23 cellular contexts compared by ENCODE assay signal in genomic region chr19:10321874-10322835, GRCh38. TPM values are rescaled to one million over a fixed set of nuclear protein-coding genes. Genes with fewer than 3 reads are reported as not detected.
DNase-seq lines count a peak whose midpoint lies in the region; ATAC-seq, FAIRE-seq and TF ChIP-seq lines count a peak whose summit lies in the region.
"Had no signal": no experiment of that assay in that cellular context is flagged by ENCODE, and none has a peak within 500 bp of the region (broad histone marks: within the 10 kb centered on the region; RNA-seq: fewer than 3 reads in every experiment).

No MANE protein-coding gene starts in this region.

- H3K79me2 ChIP-seq in K562 (ENCODE audit: control insufficient read depth, insufficient read depth, low read length): no peaks in the 10 kb centered on the region; the same call in 1 of the 3 replicates
- H3K79me2 ChIP-seq in mammary epithelial cell (ENCODE audit: insufficient read depth, low read length): peaks cover 5% of the 10 kb centered on the region

- ATAC-seq in K562: no peak; the same call in 2 of the 3 replicates
- ATAC-seq in naive thymus-derived CD8-positive, alpha-beta T cell: no peak
- ATAC-seq in GM21619 (IDR thresholded peaks at IDR 0.05; ENCODE audit: unreplicated experiment): no peak

- no peak overlapping the region for H3K4me2 ChIP-seq in K562 (ENCODE audit: insufficient read depth, low read length)
- H3K4me2 ChIP-seq in mammary epithelial cell (ENCODE audit: insufficient read depth, low read depth, low read length): no peak overlapping the region

- in situ Hi-C loops in K562 (cut with MboI): no loop called here
- in situ Hi-C loops in mammary epithelial cell (cut with MboI; ENCODE audit: low sequenced_read_pairs in 2 of 2): no loop called here

- H3K27me3 Mint-ChIP-seq in naive thymus-derived CD8-positive, alpha-beta T cell: no peaks in the 10 kb centered on the region
- H3K27me3 Mint-ChIP-seq: CD8-positive, alpha-beta memory T cell had no signal

- no peak overlapping the region; the same call in 2 of the 3 replicates for H3K27ac ChIP-seq in K562 (ENCODE audit: extremely low read depth, low read depth, low read length)
- no peak overlapping the region for H3K27ac ChIP-seq in mammary epithelial cell (ENCODE audit: insufficient read depth, low read depth, low read length)
- H3K27ac ChIP-seq: cardiac muscle cell, lower lobe of right lung, parathyroid adenoma, sigmoid colon, testis had no signal

- 90% methylated on average over 14 of the region's 19 CpGs for WGBS in K562 (ENCODE audit: insufficient coverage, low coverage, missing lambda C conversion rate)
- WGBS in mammary epithelial cell (ENCODE audit: low coverage, missing lambda C conversion rate): over 99% methylated on average over 12 of the region's 19 CpGs

- DNase-seq in AG08396 (ENCODE audit: low spot score) (peak; percentile 4), GM12892 (ENCODE audit: insufficient read length) (no peak), K562 (ENCODE audit: extremely low read depth in 1 of 4, low spot score in 3 of 4) (no peak), UCSD-AML1 (lab: John Stamatoyannopoulos, UW; ENCODE audit: unreplicated experiment) (no peak), mammary epithelial cell (no peak)
- DNase-seq in naive thymus-derived CD8-positive, alpha-beta T cell: no peak
- DNase-seq: activated CD4-positive, alpha-beta T cell treated with anti-CD3 and anti-CD28 coated beads, Interleukin-2, amount 50 U/mL, for 1 hour; activated CD8-positive, alpha-beta memory T cell treated with anti-CD3 and anti-CD28 coated beads, Interleukin-2, amount 50 U/mL, for 48 hours; activated effector memory CD4-positive, alpha-beta T cell treated with Interleukin-2 at 50 U/mL for 16 hours; amygdala; CD8-positive, alpha-beta memory T cell; DMS79; islet precursor cell; lower lobe of right lung; NCI-H1436; NCI-H2171; Right ventricle myocardium superior; sigmoid colon; testis had no signal

- peak overlapping the region in 1 of 2 experiments; percentile 78; a peak in 1 of 4 replicates for H3K9ac ChIP-seq in K562 (ENCODE audit: insufficient read depth in 1 of 2, low read depth in 2 of 2, low read length in 2 of 2)
- H3K9ac ChIP-seq in mammary epithelial cell (ENCODE audit: insufficient read depth, low read length): no peak overlapping the region
- H3K9ac ChIP-seq: parathyroid adenoma had no signal

- H3K9me3 Mint-ChIP-seq in naive thymus-derived CD8-positive, alpha-beta T cell: no peaks in the 10 kb centered on the region
- H3K9me3 Mint-ChIP-seq: CD8-positive, alpha-beta memory T cell had no signal

- H3K4me1 ChIP-seq in K562 (replicated peaks in 1 of 2; ENCODE audit: control insufficient read depth in 2 of 2, insufficient read depth in 2 of 2, low read length in 2 of 2) (peaks cover 0 to 43% of the 10 kb centered on the region in 2 experiments; a peak in 2 of 5 replicates), mammary epithelial cell (ENCODE audit: insufficient read depth, low read length) (no peaks in the 10 kb centered on the region)
- H3K4me1 ChIP-seq: lower lobe of right lung, parathyroid adenoma, sigmoid colon, testis had no signal

- TF ChIP-seq POLR2A in GM12892 (IDR thresholded peaks at IDR 0.05; ENCODE audit: low read depth, low read length) (peak; percentile 66; the same call in 1 of the 2 replicates), K562 (conservative IDR thresholded peaks at IDR 0.05) (peak; percentile 70)

- BruUV-seq in K562 (replicated peaks; lab: Mats Ljungman, UMichigan): no TSS peak
- no TSS peak for BruUV-seq in mammary epithelial cell (replicated peaks; lab: Mats Ljungman, UMichigan)

- CTCF ChIA-PET in K562 (lab: Yijun Ruan, JAX; ENCODE audit: low intra/inter-chr PET ratio): no interaction called here
- CTCF ChIA-PET in mammary epithelial cell (lab: Charles Lee; ENCODE audit: low non-redundant PET): interaction anchor here (0.6 kb wide), 1 partner anchor 12 kb away, joined by 26 read pairs; no protein-coding TSS in a partner anchor

- H3K4me1 Mint-ChIP-seq in naive thymus-derived CD8-positive, alpha-beta T cell: peaks cover 0 to 3% (median under 1%) of the 10 kb centered on the region in 4 donors

- FAIRE-seq in GM12892 (lab: Jason Lieb, UNC) (no peak), K562 (lab: Jason Lieb, UNC) (peak; percentile 32)
- FAIRE-seq: frontal cortex had no signal

- dilution Hi-C loops in mammary epithelial cell (cut with HindIII; ENCODE audit: low sequenced_read_pairs): no loop called here

- no peak overlapping the region for H3K4me3 Mint-ChIP-seq in naive thymus-derived CD8-positive, alpha-beta T cell
- H3K4me3 Mint-ChIP-seq: CD8-positive, alpha-beta memory T cell had no signal

- H3K9me3 ChIP-seq in K562 (replicated peaks; ENCODE audit: control insufficient read depth, insufficient read depth, low read depth, low read length) (no peaks in the 10 kb centered on the region), mammary epithelial cell (replicated peaks; ENCODE audit: insufficient read depth, low read length) (no peaks in the 10 kb centered on the region)
- H3K9me3 ChIP-seq: lower lobe of right lung, sigmoid colon, testis had no signal

- TF ChIP-seq EP300 in K562 (IDR thresholded peaks at IDR 0.05; ENCODE audit: low read length): no peak

- H3K4me3 ChIP-seq in K562 (no peak overlapping the region), mammary epithelial cell (replicated peaks in 1 of 3; ENCODE audit: insufficient read depth in 1 of 3, low read depth in 2 of 3, low read length in 3 of 3) (no peak overlapping the region)
- H3K4me3 ChIP-seq: cardiac muscle cell, lower lobe of right lung, sigmoid colon, testis had no signal

- H2AFZ ChIP-seq in K562 (ENCODE audit: low read depth, low read length): no peak overlapping the region
- H2AFZ ChIP-seq in mammary epithelial cell (ENCODE audit: low read depth, low read length): no peak overlapping the region
- H2AFZ ChIP-seq: parathyroid adenoma had no signal

- peak overlapping the region in 6 of 10 donors; percentile 1 to 64 (median 12) for H3K27ac Mint-ChIP-seq in naive thymus-derived CD8-positive, alpha-beta T cell

- TF ChIP-seq CTCF in K562 (IDR thresholded peaks at IDR 0.05 in 2 of 3, conservative IDR thresholded peaks at IDR 0.05 in 1 of 3; ENCODE audit: insufficient read depth in 2 of 3, low read depth in 1 of 3, low read length in 3 of 3): no peak
- no peak for TF ChIP-seq CTCF in mammary epithelial cell (conservative IDR thresholded peaks at IDR 0.05 in 1 of 2, IDR thresholded peaks at IDR 0.05 in 1 of 2; ENCODE audit: extremely low read depth in 1 of 2, insufficient read depth in 1 of 2, low read depth in 1 of 2, low read length in 2 of 2)

- POLR2A ChIA-PET in K562 (lab: Yijun Ruan, JAX): interaction anchor here (0.6 to 2.0 kb wide), 7 partner anchors 7 to 35 kb away, joined by 3 to 9 read pairs (median 3); partner anchors contain the start of genes ICAM4, ICAM5 and RAVER1
- POLR2A ChIA-PET in naive thymus-derived CD8-positive, alpha-beta T cell (lab: Charles Lee): interaction anchor here (0.5 to 2.6 kb wide), 3 partner anchors 9 to 11 kb away, joined by 4 to 8 read pairs (median 5); partner anchors contain the start of gene RAVER1

- H3K36me3 ChIP-seq in K562 (ENCODE audit: control insufficient read depth, insufficient read depth, low read length) (peaks cover 94% of the 10 kb centered on the region), mammary epithelial cell (ENCODE audit: insufficient read depth, low read length) (peaks cover 14% of the 10 kb centered on the region)

- intact Hi-C loops in K562 (cut with micrococcal nuclease): no loop called here
- intact Hi-C loops in mammary epithelial cell (cut with micrococcal nuclease): no loop called here

- TF ChIP-seq RAD21 in K562 (CRISPR knock-in tag; conservative IDR thresholded peaks at IDR 0.05 in 1 of 2, IDR thresholded peaks at IDR 0.05 in 1 of 2): no peak

- no peaks in the 10 kb centered on the region for H3K27me3 ChIP-seq in K562 (ENCODE audit: control insufficient read depth in 2 of 2, insufficient read depth in 2 of 2, low read length in 2 of 2)
- H3K27me3 ChIP-seq in mammary epithelial cell (ENCODE audit: insufficient read depth, low read length): no peaks in the 10 kb centered on the region
- H3K27me3 ChIP-seq: cardiac muscle cell, sigmoid colon, testis had no signal

- no peaks in the 10 kb centered on the region for H3K9me1 ChIP-seq in K562 (ENCODE audit: control insufficient read depth, insufficient read depth, low read length)

- peaks cover 0 to 70% (median 10%) of the 10 kb centered on the region in 3 donors for H3K36me3 Mint-ChIP-seq in naive thymus-derived CD8-positive, alpha-beta T cell

- 0 out of 2 replicates have a peak, but pooled peaks cover 3% of the 10 kb centered on the region for H4K20me1 ChIP-seq in K562 (replicated peaks; ENCODE audit: control insufficient read depth, insufficient read depth, low read length)
- no peaks in the 10 kb centered on the region for H4K20me1 ChIP-seq in mammary epithelial cell (ENCODE audit: insufficient read depth, low read length)

RNA-seq across cellular contexts. Expression of gene FDX2, which starts 6.3 kb away (rescaled TPM):
- 10.4 TPM for polyA plus RNA-seq in GM12892 (2012; ENCODE audit: missing spikeins)
- 10.6 and 53.0 TPM in 2 replicates for total RNA-seq in K562 (2011; cell fraction: chromatin; rRNA removed; ENCODE audit: low replicate concordance)
- 44.7 and 46.7 TPM in 2 replicates for total RNA-seq in K562 (2011; cell fraction: nucleolus; rRNA removed)
- 24.2 and 28.0 TPM in 2 replicates for total RNA-seq in K562 (2011; cell fraction: nucleoplasm; rRNA removed)
- 47.0 and 59.4 TPM in 2 replicates for total RNA-seq in K562 (2014; rRNA removed)
- total RNA-seq in K562 (2014; rRNA removed; fragmentation: Illumina TruSeq; extraction: Trizol): 9.7 and 15.9 TPM in 2 replicates
- 28.9 and 29.7 TPM in 2 replicates for total RNA-seq in K562 (2015; rRNA removed; fragmentation: Illumina TruSeq; extraction: Trizol)
- 34.8 and 36.8 TPM in 2 replicates for total RNA-seq in K562 (2021)
- 22.3 and 33.3 TPM in 2 replicates for polyA plus RNA-seq in K562 (2011; rRNA removed)
- polyA plus RNA-seq in K562 (2011; cell fraction: cytosol; rRNA removed): 47.1 and 82.4 TPM in 2 replicates
- polyA plus RNA-seq in K562 (2011; cell fraction: nucleus; rRNA removed): 33.5 and 61.9 TPM in 2 replicates
- polyA plus RNA-seq in K562 (2012): 27.6 and 42.2 TPM in 2 replicates
- polyA plus RNA-seq in K562 (2014; fragmentation: Illumina TruSeq; extraction: Trizol): 47.2 and 55.3 TPM in 2 replicates
- polyA plus RNA-seq in K562 (2014; fragmentation: Nextera tagmentation; extraction: Ambion mirVana): 1 to 10 TPM; 2.5 to 5.8 TPM
- polyA plus RNA-seq in K562 (2014; rRNA removed): 49.2 and 49.8 TPM in 2 replicates
- polyA minus RNA-seq in K562 (2011; rRNA and poly(A)+ RNA removed): 4.9 and 9.2 TPM in 2 replicates
- 14.3 and 14.5 TPM in 2 replicates for polyA minus RNA-seq in K562 (2011; cell fraction: cytosol; rRNA and poly(A)+ RNA removed)
- polyA minus RNA-seq in K562 (2011; cell fraction: nucleus; rRNA and poly(A)+ RNA removed): 5.3 and 9.6 TPM in 2 replicates
- total RNA-seq in naive thymus-derived CD8-positive, alpha-beta T cell: 10 to 100 TPM; 11.9 to 14.9 TPM
- 10 to 100 TPM; 14.3 to 26.7 (median 18.4) TPM for polyA plus RNA-seq in naive thymus-derived CD8-positive, alpha-beta T cell
- total RNA-seq in mammary epithelial cell: 10 to 100 TPM; 23.5 to 28.7 TPM
- polyA plus RNA-seq in mammary epithelial cell: 38.2 TPM
- 3.6 TPM for polyA minus RNA-seq in mammary epithelial cell

RNA-seq across cellular contexts. Expression of gene RAVER1, which starts 11.2 kb away (rescaled TPM):
- 4.1 TPM for polyA plus RNA-seq in GM12892 (2012; ENCODE audit: missing spikeins)
- total RNA-seq in K562 (2011; cell fraction: chromatin; rRNA removed; ENCODE audit: low replicate concordance): 30.5 and 66.0 TPM in 2 replicates
- total RNA-seq in K562 (2011; cell fraction: nucleolus; rRNA removed): 39.2 and 46.7 TPM in 2 replicates
- 28.3 and 42.4 TPM in 2 replicates for total RNA-seq in K562 (2011; cell fraction: nucleoplasm; rRNA removed)
- 30.1 and 45.1 TPM in 2 replicates for total RNA-seq in K562 (2014; rRNA removed)
- 2.3 and 2.8 TPM in 2 replicates for total RNA-seq in K562 (2014; rRNA removed; fragmentation: Illumina TruSeq; extraction: Trizol)
- 7.0 and 9.3 TPM in 2 replicates for total RNA-seq in K562 (2015; rRNA removed; fragmentation: Illumina TruSeq; extraction: Trizol)
- 112 and 113 TPM in 2 replicates for total RNA-seq in K562 (2021)
- polyA plus RNA-seq in K562 (2011; rRNA removed): 2.4 and 4.9 TPM in 2 replicates
- polyA plus RNA-seq in K562 (2011; cell fraction: cytosol; rRNA removed): 3.4 and 9.5 TPM in 2 replicates
- 22.5 and 41.1 TPM in 2 replicates for polyA plus RNA-seq in K562 (2011; cell fraction: nucleus; rRNA removed)
- 39.6 and 39.8 TPM in 2 replicates for polyA plus RNA-seq in K562 (2012)
- polyA plus RNA-seq in K562 (2014; fragmentation: Illumina TruSeq; extraction: Trizol): 9.3 and 36.7 TPM in 2 replicates
- polyA plus RNA-seq in K562 (2014; fragmentation: Nextera tagmentation; extraction: Ambion mirVana): under 1 TPM; 0.06 to 0.08 TPM
- 24.6 and 29.2 TPM in 2 replicates for polyA plus RNA-seq in K562 (2014; rRNA removed)
- 5.8 and 8.6 TPM in 2 replicates for polyA minus RNA-seq in K562 (2011; rRNA and poly(A)+ RNA removed)
- 41.5 and 55.1 TPM in 2 replicates for polyA minus RNA-seq in K562 (2011; cell fraction: cytosol; rRNA and poly(A)+ RNA removed)
- 14.7 and 15.3 TPM in 2 replicates for polyA minus RNA-seq in K562 (2011; cell fraction: nucleus; rRNA and poly(A)+ RNA removed)
- 10 to 100 TPM; 52.1 to 55.8 TPM for total RNA-seq in naive thymus-derived CD8-positive, alpha-beta T cell
- 10 to 100 TPM; 11.2 to 23.6 (median 17.5) TPM for polyA plus RNA-seq in naive thymus-derived CD8-positive, alpha-beta T cell
- 10 to 100 TPM in 1 of 2 donors, 1 to 10 TPM in 1; 8.3 to 43.0 TPM for total RNA-seq in mammary epithelial cell
- 7.6 TPM for polyA plus RNA-seq in mammary epithelial cell
- 7.6 TPM for polyA minus RNA-seq in mammary epithelial cell

RNA-seq across cellular contexts. Expression of gene ZGLP1, which starts 12.5 kb away (rescaled TPM):
- 2.0 TPM for polyA plus RNA-seq in GM12892 (2012; ENCODE audit: missing spikeins)
- 4.3 and 14.7 TPM in 2 replicates for total RNA-seq in K562 (2011; cell fraction: chromatin; rRNA removed; ENCODE audit: low replicate concordance)
- total RNA-seq in K562 (2011; cell fraction: nucleolus; rRNA removed): 8.3 and 10.8 TPM in 2 replicates
- total RNA-seq in K562 (2011; cell fraction: nucleoplasm; rRNA removed): 5.3 and 6.4 TPM in 2 replicates
- total RNA-seq in K562 (2014; rRNA removed) (2.7 and 3.0 TPM in 2 replicates), K562 (2014; rRNA removed; fragmentation: Illumina TruSeq; extraction: Trizol) (0.64 and 0.69 TPM in 2 replicates), K562 (2015; rRNA removed; fragmentation: Illumina TruSeq; extraction: Trizol) (2.7 and 2.9 TPM in 2 replicates), K562 (2021) (3.3 and 5.8 TPM in 2 replicates), mammary epithelial cell (1 to 10 TPM; 1.2 to 3.7 TPM)
- polyA plus RNA-seq in K562 (2011; rRNA removed) (2.2 and 3.2 TPM in 2 replicates), K562 (2014; fragmentation: Illumina TruSeq; extraction: Trizol) (1.5 and 1.9 TPM in 2 replicates), K562 (2014; fragmentation: Nextera tagmentation; extraction: Ambion mirVana) (under 1 TPM; 0.24 to 0.56 TPM), K562 (2014; rRNA removed) (4.5 and 5.1 TPM in 2 replicates), mammary epithelial cell (1.1 TPM)
- polyA plus RNA-seq in K562 (2011; cell fraction: cytosol; rRNA removed): 2.2 and 3.4 TPM in 2 replicates
- 9.0 and 17.2 TPM in 2 replicates for polyA plus RNA-seq in K562 (2011; cell fraction: nucleus; rRNA removed)
- 3.3 and 8.0 TPM in 2 replicates for polyA plus RNA-seq in K562 (2012)
- 0.18 and 0.39 TPM in 2 replicates for polyA minus RNA-seq in K562 (2011; rRNA and poly(A)+ RNA removed)
- polyA minus RNA-seq in K562 (2011; cell fraction: cytosol; rRNA and poly(A)+ RNA removed): 1.0 and 2.0 TPM in 2 replicates
- 1.1 and 1.3 TPM in 2 replicates for polyA minus RNA-seq in K562 (2011; cell fraction: nucleus; rRNA and poly(A)+ RNA removed)
- 10 to 100 TPM; 10.0 to 12.2 TPM for total RNA-seq in naive thymus-derived CD8-positive, alpha-beta T cell
- polyA plus RNA-seq in naive thymus-derived CD8-positive, alpha-beta T cell: under 1 TPM in 1 of 3 donors, not detected in 2; 0.27 TPM
- 0.62 TPM for polyA minus RNA-seq in mammary epithelial cell

RNA-seq across cellular contexts. Expression of gene ICAM3, which starts 17.3 kb away (rescaled TPM):
- polyA plus RNA-seq in GM12892 (2012; ENCODE audit: missing spikeins): 105 TPM
- total RNA-seq in K562 (2011; cell fraction: chromatin; rRNA removed; ENCODE audit: low replicate concordance): 3.1 and 13.6 TPM in 2 replicates
- 13.3 and 15.5 TPM in 2 replicates for total RNA-seq in K562 (2011; cell fraction: nucleolus; rRNA removed)
- total RNA-seq in K562 (2011; cell fraction: nucleoplasm; rRNA removed): 8.9 and 10.7 TPM in 2 replicates
- total RNA-seq in K562 (2014; rRNA removed) (28.6 and 33.1 TPM in 2 replicates), K562 (2014; rRNA removed; fragmentation: Illumina TruSeq; extraction: Trizol) (12.0 and 21.3 TPM in 2 replicates), K562 (2015; rRNA removed; fragmentation: Illumina TruSeq; extraction: Trizol) (27.8 TPM in 2 replicates), K562 (2021) (39.5 and 42.2 TPM in 2 replicates), mammary epithelial cell (10 to 100 TPM in 1 of 2 donors, 1 to 10 TPM in 1; 4.3 to 10.2 TPM)
- polyA plus RNA-seq in K562 (2011; rRNA removed) (24.2 and 25.2 TPM in 2 replicates), K562 (2014; fragmentation: Illumina TruSeq; extraction: Trizol) (21.4 and 22.2 TPM in 2 replicates), K562 (2014; fragmentation: Nextera tagmentation; extraction: Ambion mirVana) (10 to 100 TPM in 1 of 2 experiments, 1 to 10 TPM in 1; 6.5 to 10.8 TPM), K562 (2014; rRNA removed) (29.7 and 31.1 TPM in 2 replicates), mammary epithelial cell (9.6 TPM)
- polyA plus RNA-seq in K562 (2011; cell fraction: cytosol; rRNA removed): 24.7 and 48.2 TPM in 2 replicates
- polyA plus RNA-seq in K562 (2011; cell fraction: nucleus; rRNA removed): 13.6 and 14.4 TPM in 2 replicates
- polyA plus RNA-seq in K562 (2012): 15.9 and 42.8 TPM in 2 replicates
- 8.3 and 11.0 TPM in 2 replicates for polyA minus RNA-seq in K562 (2011; rRNA and poly(A)+ RNA removed)
- 18.0 and 18.9 TPM in 2 replicates for polyA minus RNA-seq in K562 (2011; cell fraction: cytosol; rRNA and poly(A)+ RNA removed)
- 4.7 and 5.1 TPM in 2 replicates for polyA minus RNA-seq in K562 (2011; cell fraction: nucleus; rRNA and poly(A)+ RNA removed)
- total RNA-seq in naive thymus-derived CD8-positive, alpha-beta T cell: 100 to 1,000 TPM; 122 to 127 TPM
- 100 to 1,000 TPM; 214 to 229 (median 221) TPM for polyA plus RNA-seq in naive thymus-derived CD8-positive, alpha-beta T cell
- not detected for polyA minus RNA-seq in mammary epithelial cell

RNA-seq across cellular contexts. Expression of gene ICAM5, which starts 32.4 kb away (rescaled TPM):
- 3.2 TPM for polyA plus RNA-seq in GM12892 (2012; ENCODE audit: missing spikeins)
- 152 and 610 TPM in 2 replicates for total RNA-seq in K562 (2011; cell fraction: chromatin; rRNA removed; ENCODE audit: low replicate concordance)
- 442 and 477 TPM in 2 replicates for total RNA-seq in K562 (2011; cell fraction: nucleolus; rRNA removed)
- total RNA-seq in K562 (2011; cell fraction: nucleoplasm; rRNA removed): 261 and 266 TPM in 2 replicates
- 39.7 TPM in 2 replicates for total RNA-seq in K562 (2014; rRNA removed)
- 1.7 and 3.7 TPM in 2 replicates for total RNA-seq in K562 (2014; rRNA removed; fragmentation: Illumina TruSeq; extraction: Trizol)
- 13.7 and 16.6 TPM in 2 replicates for total RNA-seq in K562 (2015; rRNA removed; fragmentation: Illumina TruSeq; extraction: Trizol)
- 69.7 and 89.5 TPM in 2 replicates for total RNA-seq in K562 (2021)
- polyA plus RNA-seq in K562 (2011; rRNA removed): 29.9 and 58.7 TPM in 2 replicates
- polyA plus RNA-seq in K562 (2011; cell fraction: cytosol; rRNA removed): 50.3 and 80.3 TPM in 2 replicates
- 748 and 1,281 TPM in 2 replicates for polyA plus RNA-seq in K562 (2011; cell fraction: nucleus; rRNA removed)
- polyA plus RNA-seq in K562 (2012): 45.0 and 59.7 TPM in 2 replicates
- polyA plus RNA-seq in K562 (2014; fragmentation: Illumina TruSeq; extraction: Trizol): 12.1 and 29.4 TPM in 2 replicates
- under 1 TPM; 0.10 to 0.11 TPM for polyA plus RNA-seq in K562 (2014; fragmentation: Nextera tagmentation; extraction: Ambion mirVana)
- polyA plus RNA-seq in K562 (2014; rRNA removed): 97.4 and 114 TPM in 2 replicates
- polyA minus RNA-seq in K562 (2011; rRNA and poly(A)+ RNA removed): 4.9 and 6.5 TPM in 2 replicates
- 19.6 and 29.4 TPM in 2 replicates for polyA minus RNA-seq in K562 (2011; cell fraction: cytosol; rRNA and poly(A)+ RNA removed)
- polyA minus RNA-seq in K562 (2011; cell fraction: nucleus; rRNA and poly(A)+ RNA removed): 91.7 and 98.6 TPM in 2 replicates
- total RNA-seq in naive thymus-derived CD8-positive, alpha-beta T cell: not detected
- polyA plus RNA-seq in naive thymus-derived CD8-positive, alpha-beta T cell: not detected
- 10 to 100 TPM in 1 of 2 donors, 1 to 10 TPM in 1; 3.1 to 21.7 TPM for total RNA-seq in mammary epithelial cell
- polyA plus RNA-seq in mammary epithelial cell: 1.7 TPM
- 0.62 TPM for polyA minus RNA-seq in mammary epithelial cell
- polyA plus RNA-seq: CD8-positive, alpha-beta memory T cell had no signal
